Comparison of ENCODE assay signal across 22 cellular contexts in the genomic region with DNA sequence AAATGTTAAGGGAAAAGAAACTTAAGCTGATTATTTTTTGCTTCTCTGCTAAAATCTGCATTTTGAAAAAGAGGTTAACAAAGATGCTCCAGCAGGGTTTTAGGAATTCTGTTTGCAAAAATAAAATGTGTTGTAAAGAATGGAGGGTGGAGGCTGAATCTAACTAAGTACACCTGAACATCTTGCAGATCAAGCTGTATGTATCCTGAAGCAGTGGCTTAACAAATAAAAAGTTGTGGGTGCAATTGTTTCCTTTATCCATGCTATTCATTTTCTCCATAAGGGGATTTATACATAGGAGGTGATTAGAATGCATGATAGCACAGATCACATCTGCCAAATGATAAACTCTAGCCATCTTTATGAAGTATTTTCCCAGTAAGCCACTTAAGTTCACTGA.
"Had no signal": no experiment of that assay in that cellular context is flagged by ENCODE, and none has a peak within 500 bp of the region (broad histone marks: within the 10 kb centered on the region; RNA-seq: fewer than 3 reads in every experiment).

No MANE protein-coding gene starts in this region.

- H3K27ac Mint-ChIP-seq: effector memory CD8-positive, alpha-beta T cell; naive thymus-derived CD8-positive, alpha-beta T cell; progenitor cell of endocrine pancreas; stimulated activated naive B cell treated with anti-CD40 and anti-IgM and Interleukin-4, amounts not matched to agents 10 μg/mL and 1 μg/mL and 100 μg/mL, for 72 hours; stimulated activated naive CD8-positive, alpha-beta T cell treated with anti-CD3 and anti-CD28 coated beads, Interleukin-15, Interleukin-2, amounts not matched to agents 100 ng/mL and 50 ng/mL, for 24 hours had no signal

- H3K9ac ChIP-seq: parathyroid adenoma had no signal

- H3K36me3 Mint-ChIP-seq: naive thymus-derived CD8-positive, alpha-beta T cell; stimulated activated naive B cell treated with anti-CD40 and anti-IgM and Interleukin-4, amounts not matched to agents 10 μg/mL and 1 μg/mL and 100 μg/mL, for 72 hours had no signal

- H3K4me3 ChIP-seq: esophagus squamous epithelium, right lobe of liver, thoracic aorta, tibial nerve, upper lobe of left lung had no signal

- ATAC-seq: effector memory CD8-positive, alpha-beta T cell; left lobe of liver; naive thymus-derived CD8-positive, alpha-beta T cell; right lobe of liver; stimulated activated naive B cell treated with anti-CD40 and anti-IgM and Interleukin-4, amounts not matched to agents 10 μg/mL and 1 μg/mL and 100 μg/mL, for 72 hours had no signal

- H3K36me3 ChIP-seq: esophagus squamous epithelium, right lobe of liver, thoracic aorta, tibial nerve, upper lobe of left lung had no signal

- H3K9me3 Mint-ChIP-seq: neural crest cell; stimulated activated naive B cell treated with anti-CD40 and anti-IgM and Interleukin-4, amounts not matched to agents 10 μg/mL and 1 μg/mL and 100 μg/mL, for 72 hours had no signal

- DNase-seq: cortex of kidney; effector memory CD8-positive, alpha-beta T cell; erythroblast; esophagus squamous epithelium; foreskin melanocyte; hypothalamus; kidney; mesendoderm; naive thymus-derived CD8-positive, alpha-beta T cell; right lobe of liver; small intestine; stimulated activated CD4-positive, alpha-beta T cell treated with anti-CD3 and anti-CD28 coated beads, Interleukin-15, amount 100 ng/mL, for 24 hours; stimulated activated CD4-positive, alpha-beta T cell treated with anti-CD3 and anti-CD28 coated beads, Interleukin-2, amount 100 ng/mL, for 48 hours; stimulated activated naive B cell treated with anti-CD40 and anti-IgM and Interleukin-4, amounts not matched to agents 10 μg/mL and 1 μg/mL and 100 μg/mL, for 72 hours; upper lobe of left lung had no signal

- H3K4me1 Mint-ChIP-seq: naive thymus-derived CD8-positive, alpha-beta T cell; neural crest cell; stimulated activated naive B cell treated with anti-CD40 and anti-IgM and Interleukin-4, amounts not matched to agents 10 μg/mL and 1 μg/mL and 100 μg/mL, for 72 hours had no signal

- H3K4me3 Mint-ChIP-seq: effector memory CD8-positive, alpha-beta T cell; naive thymus-derived CD8-positive, alpha-beta T cell; neural crest cell; stimulated activated naive B cell treated with anti-CD40 and anti-IgM and Interleukin-4, amounts not matched to agents 10 μg/mL and 1 μg/mL and 100 μg/mL, for 72 hours; stimulated activated naive CD8-positive, alpha-beta T cell treated with anti-CD3 and anti-CD28 coated beads, Interleukin-15, Interleukin-2, amounts not matched to agents 100 ng/mL and 50 ng/mL, for 24 hours had no signal

- H3K27me3 ChIP-seq: right lobe of liver, tibial nerve, upper lobe of left lung had no signal

- H3K27me3 Mint-ChIP-seq: effector memory CD8-positive, alpha-beta T cell; progenitor cell of endocrine pancreas; stimulated activated naive B cell treated with anti-CD40 and anti-IgM and Interleukin-4, amounts not matched to agents 10 μg/mL and 1 μg/mL and 100 μg/mL, for 72 hours had no signal

- H3K4me1 ChIP-seq: parathyroid adenoma, right lobe of liver, upper lobe of left lung had no signal

- H3K27ac ChIP-seq: esophagus squamous epithelium, parathyroid adenoma, right lobe of liver, thoracic aorta, tibial nerve, upper lobe of left lung had no signal

- H3K9me3 ChIP-seq: esophagus squamous epithelium, right lobe of liver, thoracic aorta, tibial nerve, upper lobe of left lung had no signal
